17 cellular contexts compared by ENCODE assay signal in the genomic region with DNA sequence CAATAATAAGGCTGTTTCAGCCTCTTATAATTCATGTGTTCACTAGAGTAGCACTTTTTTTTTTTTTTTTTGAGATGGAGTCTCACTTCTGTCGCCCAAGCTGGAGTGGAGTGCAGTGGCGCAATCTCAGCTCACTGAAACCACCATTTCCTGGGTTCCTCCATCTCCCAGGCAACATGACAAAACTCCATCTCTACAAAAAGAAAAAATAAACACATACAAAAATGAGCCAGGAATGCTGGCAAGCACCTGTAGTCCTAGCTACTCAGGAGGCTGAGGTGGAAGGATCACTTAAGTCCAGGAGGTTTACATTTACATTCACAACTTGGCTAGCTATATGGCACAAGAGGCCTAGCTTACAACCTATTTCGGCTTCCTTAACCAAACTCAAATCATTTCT. TPM values are rescaled to one million over a fixed set of nuclear protein-coding genes. Genes with fewer than 3 reads are reported as not detected.
DNase-seq lines count a peak whose midpoint lies in the region; ATAC-seq and TF ChIP-seq lines count a peak whose summit lies in the region.
"Had no signal": no experiment of that assay in that cellular context is flagged by ENCODE, and none has a peak within 500 bp of the region (broad histone marks: within the 10 kb centered on the region; RNA-seq: fewer than 3 reads in every experiment).

No MANE protein-coding gene starts in this region.

- peak overlapping the region; percentile 76 for H3K27ac Mint-ChIP-seq in activated T-helper 17 cell treated with anti-CD3 and anti-CD28 coated beads, Interleukin-2, amount 50 U/mL, for 72 hours
- H3K27ac Mint-ChIP-seq in natural killer cell, result peak overlapping the region; percentile 75 to 78
- H3K27ac Mint-ChIP-seq: nephron had no signal

- 84 to 86% (median 84%) methylated on average over 3 of the region's 3 CpGs for WGBS in ovary, 3 donors

- no peaks in the 10 kb centered on the region for H3K36me3 ChIP-seq in ovary

- in situ Hi-C loops in KBM-7 (cut with MboI; ENCODE audit: low pct_unique_long_range_greater_than_20kb, low sequenced_read_pairs), result no loop called here

- peaks cover 96% of the 10 kb centered on the region for H3K36me3 Mint-ChIP-seq in activated T-helper 17 cell treated with anti-CD3 and anti-CD28 coated beads, Interleukin-2, amount 50 U/mL, for 72 hours (ENCODE audit: low read depth)
- peaks cover 10% of the 10 kb centered on the region for H3K36me3 Mint-ChIP-seq in natural killer cell

- H3K4me3 Mint-ChIP-seq in activated T-helper 17 cell treated with anti-CD3 and anti-CD28 coated beads, Interleukin-2, amount 50 U/mL, for 72 hours, result peak overlapping the region; percentile 37
- H3K4me3 Mint-ChIP-seq in natural killer cell, result no peak overlapping the region
- H3K4me3 Mint-ChIP-seq: nephron had no signal

- no peak for TF ChIP-seq EP300 in ovary (IDR thresholded peaks at IDR 0.05)

- H3K4me1 ChIP-seq in ovary (ENCODE audit: insufficient read depth), result no peaks in the 10 kb centered on the region
- H3K4me1 ChIP-seq: SJSA1 had no signal

- no peaks in the 10 kb centered on the region for H3K27me3 ChIP-seq in ovary
- H3K27me3 ChIP-seq: foreskin keratinocyte, sigmoid colon, SJSA1 had no signal

- DNase-seq in SIG-M5 treated with dmso at 0.1 percent for 504 hours (lab: John Stamatoyannopoulos, UW; ENCODE audit: unreplicated experiment), result peak; percentile 67
- DNase-seq in SIG-M5 (lab: John Stamatoyannopoulos, UW), result no peak
- DNase-seq in EH (ENCODE audit: low read depth), result peak; percentile 48
- DNase-seq in natural killer cell, result no peak
- DNase-seq in KBM-7, result no peak
- DNase-seq in SHP77 (lab: John Stamatoyannopoulos, UW), result no peak
- DNase-seq in ovary, result no peak
- DNase-seq: 8988T, amniotic stem cell, foreskin keratinocyte, NCI-H2029 treated with DMSO at 0.1 percent for 48 hours, sigmoid colon had no signal

- no peak for ATAC-seq in activated T-helper 17 cell treated with anti-CD3 and anti-CD28 coated beads, Interleukin-2, amount 50 U/mL, for 72 hours (replicated peaks)
- peak in 2 of 3 donors; percentile 46 to 52 for ATAC-seq in natural killer cell
- ATAC-seq: activated CD4-positive, CD25-positive, alpha-beta regulatory T cell treated with anti-CD3 and anti-CD28 coated beads, Interleukin-2, amount 50 U/mL, for 24 hours; foreskin keratinocyte had no signal

- intact Hi-C loops in natural killer cell (cut with micrococcal nuclease) (no loop called here), ovary (cut with DNase I) (loop anchor here in 1 of 4 donors (10.0 kb wide), 1 partner anchor 112 kb away; no protein-coding TSS in a partner anchor)

- H3K4me1 Mint-ChIP-seq in activated T-helper 17 cell treated with anti-CD3 and anti-CD28 coated beads, Interleukin-2, amount 50 U/mL, for 72 hours, result peaks cover 6% of the 10 kb centered on the region
- H3K4me1 Mint-ChIP-seq in natural killer cell, result peaks cover 18 to 21% of the 10 kb centered on the region in 2 donors

- TF ChIP-seq POLR2A in ovary (IDR thresholded peaks at IDR 0.05), result no peak

- TF ChIP-seq CTCF in natural killer cell (IDR thresholded peaks at IDR 0.05), result no peak
- TF ChIP-seq CTCF in ovary (IDR thresholded peaks at IDR 0.05), result no peak

- H3K4me3 ChIP-seq in ovary, result no peak overlapping the region
- H3K4me3 ChIP-seq: sigmoid colon, SJSA1 had no signal

- H3K9me3 ChIP-seq in ovary, result no peaks in the 10 kb centered on the region
- H3K9me3 ChIP-seq: sigmoid colon, SJSA1 had no signal

- H3K27me3 Mint-ChIP-seq in activated T-helper 17 cell treated with anti-CD3 and anti-CD28 coated beads, Interleukin-2, amount 50 U/mL, for 72 hours, result no peaks in the 10 kb centered on the region
- no peaks in the 10 kb centered on the region for H3K27me3 Mint-ChIP-seq in natural killer cell (ENCODE audit: low read depth in 2 of 2)

- no peaks in the 10 kb centered on the region for H3K9me3 Mint-ChIP-seq in activated T-helper 17 cell treated with anti-CD3 and anti-CD28 coated beads, Interleukin-2, amount 50 U/mL, for 72 hours
- no peaks in the 10 kb centered on the region for H3K9me3 Mint-ChIP-seq in natural killer cell
- H3K9me3 Mint-ChIP-seq: nephron had no signal

- no peak overlapping the region for H3K27ac ChIP-seq in ovary
- H3K27ac ChIP-seq: foreskin keratinocyte, KMS-11, SJSA1 had no signal

RNA-seq across cellular contexts. Expression of a gene that starts 6.8 kb away (rescaled TPM):
- total RNA-seq in activated T-helper 17 cell treated with anti-CD3 and anti-CD28 coated beads, Interleukin-2, amount 50 U/mL, for 72 hours, result 10 to 100 TPM; 69.1 to 69.2 TPM
- total RNA-seq in natural killer cell (100 to 1,000 TPM; 110 to 138 (median 135) TPM), ovary (10 to 100 TPM; 12.5 to 71.7 (median 52.5) TPM)
- 10 to 100 TPM; 27.2 to 76.5 TPM for polyA plus RNA-seq in ovary

RNA-seq across cellular contexts. Expression of a gene that starts 25.1 kb away (rescaled TPM):
- total RNA-seq in activated T-helper 17 cell treated with anti-CD3 and anti-CD28 coated beads, Interleukin-2, amount 50 U/mL, for 72 hours, result 100 to 1,000 TPM; 133 to 221 TPM
- total RNA-seq in natural killer cell, result 10 to 100 TPM; 34.7 to 70.0 (median 59.1) TPM
- total RNA-seq in ovary, result 100 to 1,000 TPM; 114 to 207 (median 152) TPM
- polyA plus RNA-seq in ovary, result 100 to 1,000 TPM in 1 of 2 donors, 10 to 100 TPM in 1; 28.1 to 192 TPM

RNA-seq across cellular contexts. Expression of a gene that starts 56.1 kb away (rescaled TPM):
- total RNA-seq in activated T-helper 17 cell treated with anti-CD3 and anti-CD28 coated beads, Interleukin-2, amount 50 U/mL, for 72 hours, result 1 to 10 TPM; 9.3 to 9.4 TPM
- total RNA-seq in natural killer cell, result 10 to 100 TPM in 2 of 3 donors, 1 to 10 TPM in 1; 8.8 to 12.7 (median 10.8) TPM
- 10 to 100 TPM in 1 of 7 donors, 1 to 10 TPM in 6; 1.3 to 11.1 (median 6.6) TPM for total RNA-seq in ovary
- polyA plus RNA-seq in ovary, result 1 to 10 TPM; 5.0 to 7.9 TPM

Comparison
In these comparisons a context has a peak if more than half of its experiments do, and no peak if none do; other contexts are left out.
1. DNase-seq: peak in SIG-M5 treated with dmso at 0.1 percent for 504 hours (single experiment) and EH (single experiment); none in SIG-M5 (single experiment), natural killer cell (single experiment), KBM-7 (single experiment), SHP77 (0 of 2) and ovary (0 of 5).